7 cellular contexts compared by ENCODE assay signal in genomic region chr12:45130881-45131281, GRCh38.
A peak's percentile ranks its signal among the peaks of the same experiment; 100 is the strongest.
DNase-seq lines count a peak whose midpoint lies in the region; ATAC-seq, FAIRE-seq and TF ChIP-seq lines count a peak whose summit lies in the region.

No MANE protein-coding gene starts in this region.

- DNase-seq in GM04504 (ENCODE audit: low read depth) = peak; percentile 16
- peak; percentile 67 for DNase-seq in GM23248
- DNase-seq in RWPE1 (ENCODE audit: low spot score) = peak; percentile 51
- peak; percentile 16 for DNase-seq in GM12878 (ENCODE audit: low read depth, low spot score)
- peak; percentile 56 for DNase-seq in iPS DF 4.7 (ENCODE audit: extremely low read depth, low spot score)
- DNase-seq in stimulated activated CD4-positive, alpha-beta T cell treated with anti-CD3 and anti-CD28 coated beads, Interleukin-15, amount 100 ng/mL, for 48 hours (ENCODE audit: low read depth in 2 of 2) = peak; percentile 7 to 25

- no peak overlapping the region for H3K4me3 ChIP-seq in GM23248
- H3K4me3 ChIP-seq in GM12878 = no peak overlapping the region

- intact Hi-C loops in GM12878 (cut with micrococcal nuclease; ENCODE audit: unreplicated experiment) = no loop called here

- H3K36me3 ChIP-seq in GM23248 (ENCODE audit: low read depth) (no peaks in the 10 kb centered on the region), GM12878 (ENCODE audit: control insufficient read depth in 2 of 2, insufficient read depth in 2 of 2, low read length in 1 of 2) (no peaks in the 10 kb centered on the region)

- TF ChIP-seq EP300 in GM12878 (IDR thresholded peaks at IDR 0.05; ENCODE audit: borderline replicate concordance in 1 of 2, control insufficient read depth in 1 of 2, low read depth in 2 of 2, low read length in 2 of 2) = no peak

- WGBS in GM23248 (ENCODE audit: low coverage in 1 of 2, low lambda C conversion rate in 2 of 2, missing lambda C conversion rate in 2 of 2), 2 experiments = 0 to 2% methylated on average over 3 of the region's 3 CpGs
- 0% methylated on average over 3 of the region's 3 CpGs for WGBS in GM12878 (ENCODE audit: insufficient coverage, insufficient replicate concordance, low lambda C conversion rate, missing lambda C conversion rate)

- H3K4me1 ChIP-seq in GM23248 (ENCODE audit: insufficient read depth) (no peaks in the 10 kb centered on the region), GM12878 (ENCODE audit: control insufficient read depth, insufficient read depth, low read length) (no peaks in the 10 kb centered on the region)

- H3K27me3 ChIP-seq in GM23248 (replicated peaks; ENCODE audit: insufficient read depth) (peaks cover 7% of the 10 kb centered on the region), GM12878 (replicated peaks in 1 of 2; ENCODE audit: control insufficient read depth in 2 of 2, insufficient read depth in 2 of 2, low read length in 1 of 2) (no peaks in the 10 kb centered on the region)

- H3K27ac ChIP-seq in GM23248 (no peak overlapping the region), RWPE1 (no peak overlapping the region), GM12878 (ENCODE audit: control insufficient read depth, insufficient read depth) (no peak overlapping the region)

- no peaks in the 10 kb centered on the region for H3K9me2 ChIP-seq in GM23248 (ENCODE audit: insufficient read depth)

- peak; percentile 88 for TF ChIP-seq RAD21 in GM12878 (IDR thresholded peaks at IDR 0.05; ENCODE audit: insufficient read depth, low read depth, low read length)

- H3K9ac ChIP-seq in GM23248 = no peak overlapping the region
- no peak overlapping the region for H3K9ac ChIP-seq in GM12878 (ENCODE audit: control insufficient read depth, insufficient read depth, low read length)

- no peak overlapping the region for H2AFZ ChIP-seq in GM23248
- no peak overlapping the region for H2AFZ ChIP-seq in GM12878 (ENCODE audit: control insufficient read depth, low read depth, low read length)

- BruUV-seq in GM12878 (replicated peaks; lab: Mats Ljungman, UMichigan) = no TSS peak

- peak; percentile 95 for ATAC-seq in GM12878

- RAD21 ChIA-PET in GM12878 (lab: Charles Lee; ENCODE audit: unreplicated experiment) = interaction anchor here (1.0 to 1.7 kb wide), 2 partner anchors 257 to 413 kb away, joined by 3 to 6 read pairs; no protein-coding TSS in a partner anchor

- TF ChIP-seq POLR2A in GM12878 (IDR thresholded peaks at IDR 0.05; ENCODE audit: low read depth, low read length) = no peak

- POLR2A ChIA-PET in RWPE1 (lab: Yijun Ruan, JAX; ENCODE audit: low non-redundant PET) = no interaction called here
- POLR2A ChIA-PET in GM12878 (lab: Charles Lee) = no interaction called here

- SMC1A ChIA-PET in GM12878 (lab: Charles Lee; ENCODE audit: uncharacterized antibody, unreplicated experiment) = interaction anchor here (1.3 kb wide), 1 partner anchor 413 kb away, joined by 5 read pairs; no protein-coding TSS in a partner anchor

- H3F3A ChIP-seq in GM23248 (ENCODE audit: insufficient read depth) = no peaks in the 10 kb centered on the region

- H3K9me3 ChIP-seq in GM23248 (ENCODE audit: low read depth) = no peaks in the 10 kb centered on the region
- H3K9me3 ChIP-seq in GM12878 (replicated peaks; ENCODE audit: control insufficient read depth, insufficient read depth, low read length) = no peaks in the 10 kb centered on the region

- H3K4me2 ChIP-seq in GM23248 (ENCODE audit: unreplicated experiment) = no peak overlapping the region
- H3K4me2 ChIP-seq in GM12878 (ENCODE audit: control insufficient read depth, insufficient read depth) = no peak overlapping the region

- H4K20me1 ChIP-seq in GM23248 (ENCODE audit: insufficient read depth) (no peaks in the 10 kb centered on the region), GM12878 (ENCODE audit: control insufficient read depth, insufficient read depth) (no peaks in the 10 kb centered on the region)

- FAIRE-seq in GM12878 (lab: Jason Lieb, UNC) = peak; percentile 84

- in situ Hi-C loops in GM23248 (cut with MboI) (no loop called here), GM12878 (cut with MboI) (no loop called here)

- CTCF ChIA-PET in RWPE1 (lab: Yijun Ruan, JAX) = interaction anchor here (0.6 to 1.0 kb wide), 4 partner anchors 10 to 941 kb away, joined by 3 to 5 read pairs (median 4); no protein-coding TSS in a partner anchor
- CTCF ChIA-PET in GM12878 (lab: Yijun Ruan, JAX) = interaction anchor here (0.6 to 1.7 kb wide), 5 partner anchors 10 to 714 kb away, joined by 3 to 6 read pairs (median 4); no protein-coding TSS in a partner anchor

- H3K79me2 ChIP-seq in GM23248 (ENCODE audit: insufficient read depth) = no peaks in the 10 kb centered on the region
- no peaks in the 10 kb centered on the region for H3K79me2 ChIP-seq in GM12878 (ENCODE audit: control insufficient read depth, insufficient read depth, low read length)

- peak; percentile 87 for TF ChIP-seq CTCF in LNCAP (IDR thresholded peaks at IDR 0.05)
- peak; percentile 83 for TF ChIP-seq CTCF in RWPE1 (conservative IDR thresholded peaks at IDR 0.05; ENCODE audit: low read depth)
- peak; percentile 69 to 73 (median 69) for TF ChIP-seq CTCF in GM12878 (IDR thresholded peaks at IDR 0.05 in 2 of 3, conservative IDR thresholded peaks at IDR 0.05 in 1 of 3; ENCODE audit: control insufficient read depth in 2 of 3, extremely low read depth in 1 of 3, insufficient read depth in 1 of 3, low read depth in 3 of 3, low read length in 3 of 3)

TF ChIP-seq in GM12878, 131 proteins besides CTCF, POLR2A, EP300 and RAD21:
- TF ChIP-seq CHD4 (IDR thresholded peaks at IDR 0.05) = no peak
- TF ChIP-seq SMC3 (IDR thresholded peaks at IDR 0.05; ENCODE audit: borderline replicate concordance, low read length) = peak; percentile 40; the same call in 1 of the 2 replicates

Comparison
In these comparisons a context has a peak if more than half of its experiments do, and no peak if none do; other contexts are left out.
1. DNase-seq: peak in every context shown above with its lines; median percentile 67 in GM23248; 56 in iPS DF 4.7; 51 in RWPE1; 16 in GM04504; 16 in GM12878; 16 in stimulated activated CD4-positive, alpha-beta T cell treated with anti-CD3 and anti-CD28 coated beads, Interleukin-15, amount 100 ng/mL, for 48 hours.